Comparison of ENCODE assay signal across 36 cellular contexts in genomic region chr12:40749863-40750262, GRCh38. TPM values are rescaled to one million over a fixed set of nuclear protein-coding genes. Genes with fewer than 3 reads are reported as not detected.
"Had no signal": no experiment of that assay in that cellular context is flagged by ENCODE, and none has a peak within 500 bp of the region (broad histone marks: within the 10 kb centered on the region; RNA-seq: fewer than 3 reads in every experiment).

No MANE protein-coding gene starts in this region.

- H3K9me3 Mint-ChIP-seq: activated B cell treated with CpG ODN at 0.5 μM for 24 hours; activated CD4-positive, alpha-beta T cell treated with anti-CD3 and anti-CD28 coated beads, Interleukin-2, amount 10 ng/mL, durations not matched to agents 24 days and 14 days; activated CD8-positive, alpha-beta T cell treated with anti-CD3 and anti-CD28 coated beads for 36 hours; activated naive CD4-positive, alpha-beta T cell treated with anti-CD3 and anti-CD28 coated beads for 36 hours; activated T-helper 1 cell treated with anti-CD3 and anti-CD28 coated beads, Interleukin-12 subunit alpha, Interleukin-12 subunit beta, Interleukin-2, Interleukin-4 antibody, amounts not matched to agents 30 ng/mL and 10 ng/mL and 1 ng/mL, durations not matched to agents 14 hours and 24 hours and 36 hours; activated T-helper 17 cell treated with anti-CD3 and anti-CD28 coated beads, Interleukin-2, amount 50 U/mL, for 72 hours; T-helper 1 cell treated with Interleukin-12 subunit alpha and Interleukin-12 subunit beta and Interleukin-4 antibody, amounts not matched to agents 30 μg/mL and 1 μg/mL, for 36 hours; T-helper 2 cell treated with Interferon-gamma antibody and Interleukin-4, amounts not matched to agents 5 μg/mL and 100 μg/mL, for 36 hours had no signal

- H3K4me1 Mint-ChIP-seq: activated B cell treated with CpG ODN at 0.5 μM for 24 hours; activated CD4-positive, alpha-beta T cell treated with anti-CD3 and anti-CD28 coated beads, Interleukin-2, amount 10 ng/mL, durations not matched to agents 24 days and 14 days; activated naive CD8-positive, alpha-beta T cell treated with anti-CD3 and anti-CD28 coated beads for 36 hours; activated T-helper 17 cell treated with anti-CD3 and anti-CD28 coated beads, Interleukin-2, amount 50 U/mL, for 72 hours; T-cell had no signal

- H3K4me3 ChIP-seq: adrenal gland, body of pancreas, breast epithelium had no signal

- H3K27ac ChIP-seq: adrenal gland, body of pancreas, brain microvascular endothelial cell, breast epithelium, VCaP had no signal

- H3K4me1 ChIP-seq: adrenal gland, body of pancreas, breast epithelium had no signal

- DNase-seq: activated B cell treated with CpG ODN at 0.5 μM for 24 hours; activated CD4-positive, alpha-beta memory T cell treated with anti-CD3 and anti-CD28 coated beads for 36 hours; activated CD4-positive, alpha-beta T cell treated with anti-CD3 and anti-CD28 coated beads for 4 hours; activated CD4-positive, alpha-beta T cell treated with anti-CD3 and anti-CD28 coated beads, Interleukin-2, amount 10 ng/mL, durations not matched to agents 24 days and 14 days; activated CD4-positive, alpha-beta T cell treated with anti-CD3 and anti-CD28 coated beads, Interleukin-2, amount 50 U/mL, for 1 hour; activated CD4-positive, alpha-beta T cell treated with anti-CD3 and anti-CD28 coated beads, Interleukin-2, amount 50 U/mL, for 4 hours; activated CD4-positive, CD25-positive, alpha-beta regulatory T cell treated with anti-CD3 and anti-CD28 coated beads, Interleukin-2, amount 50 U/mL, for 72 hours; activated CD8-positive, alpha-beta memory T cell treated with anti-CD3 and anti-CD28 coated beads, Interleukin-2, amount 50 U/mL, for 4 hours; activated CD8-positive, alpha-beta T cell treated with anti-CD3 and anti-CD28 coated beads for 36 hours; activated effector memory CD4-positive, alpha-beta T cell treated with anti-CD3 and anti-CD28 coated beads, Interleukin-2, amount 50 U/mL, for 16 hours; activated gamma-delta T cell treated with Interleukin-2 at 50 U/mL for 16 hours; activated naive CD4-positive, alpha-beta T cell; activated naive CD4-positive, alpha-beta T cell treated with anti-CD3 and anti-CD28 coated beads for 36 hours; activated naive CD4-positive, alpha-beta T cell treated with anti-CD3 and anti-CD28 coated beads, Interleukin-2, amount 50 U/mL, for 16 hours; activated naive CD8-positive, alpha-beta T cell treated with anti-CD3 and anti-CD28 coated beads for 36 hours; activated T-cell treated with anti-CD3 and anti-CD28 coated beads for 4 hours; activated T-cell treated with anti-CD3 and anti-CD28 coated beads, Interleukin-2, amount 50 U/mL, for 1 hour; activated T-cell treated with anti-CD3 and anti-CD28 coated beads, Interleukin-2, amount 50 U/mL, for 4 hours; activated T-cell treated with anti-CD3 and anti-CD28 coated beads, Interleukin-2, amount 50 U/mL, for 72 hours; adrenal gland; amniotic stem cell; aorta; body of pancreas; brain microvascular endothelial cell; central memory CD4-positive, alpha-beta T cell; T-cell; T-helper 2 cell; T-helper 9 cell had no signal

- H3K36me3 Mint-ChIP-seq: activated CD4-positive, alpha-beta memory T cell treated with anti-CD3 and anti-CD28 coated beads for 36 hours; activated naive CD4-positive, alpha-beta T cell treated with anti-CD3 and anti-CD28 coated beads, Interleukin-2, amount 50 U/mL, for 72 hours; activated naive CD8-positive, alpha-beta T cell treated with anti-CD3 and anti-CD28 coated beads for 36 hours; T-cell had no signal

- H3K27me3 Mint-ChIP-seq: activated B cell treated with CpG ODN at 0.5 μM for 24 hours; activated CD4-positive, alpha-beta memory T cell treated with anti-CD3 and anti-CD28 coated beads for 36 hours; activated CD4-positive, alpha-beta T cell treated with anti-CD3 and anti-CD28 coated beads, Interleukin-2, amount 10 ng/mL, durations not matched to agents 24 days and 14 days; activated CD8-positive, alpha-beta T cell treated with anti-CD3 and anti-CD28 coated beads for 36 hours; activated naive CD8-positive, alpha-beta T cell treated with anti-CD3 and anti-CD28 coated beads for 36 hours; activated T-helper 17 cell treated with anti-CD3 and anti-CD28 coated beads, Interleukin-2, amount 50 U/mL, for 72 hours; T-cell had no signal

- H3K27me3 ChIP-seq: adrenal gland, body of pancreas, brain microvascular endothelial cell, breast epithelium had no signal

- H3K27ac Mint-ChIP-seq: activated B cell treated with CpG ODN at 0.5 μM for 24 hours; activated CD4-positive, alpha-beta memory T cell treated with anti-CD3 and anti-CD28 coated beads for 36 hours; activated CD4-positive, alpha-beta T cell treated with anti-CD3 and anti-CD28 coated beads, Interleukin-2, amount 10 ng/mL, durations not matched to agents 24 days and 14 days; activated CD8-positive, alpha-beta T cell treated with anti-CD3 and anti-CD28 coated beads for 36 hours; activated naive CD4-positive, alpha-beta T cell treated with anti-CD3 and anti-CD28 coated beads for 36 hours; activated naive CD4-positive, alpha-beta T cell treated with anti-CD3 and anti-CD28 coated beads, Interleukin-2, amount 50 U/mL, for 72 hours; activated naive CD8-positive, alpha-beta T cell treated with anti-CD3 and anti-CD28 coated beads for 36 hours; activated T-cell treated with anti-CD3 and anti-CD28 coated beads, Interleukin-2, amount 50 U/mL, for 72 hours; activated T-helper 1 cell treated with anti-CD3 and anti-CD28 coated beads, Interleukin-12 subunit alpha, Interleukin-12 subunit beta, Interleukin-2, Interleukin-4 antibody, amounts not matched to agents 30 ng/mL and 10 ng/mL and 1 ng/mL, durations not matched to agents 14 hours and 24 hours and 36 hours; activated T-helper 17 cell treated with anti-CD3 and anti-CD28 coated beads, Interleukin-2, amount 50 U/mL, for 72 hours; T-cell; T-helper 1 cell treated with Interleukin-12 subunit alpha and Interleukin-12 subunit beta and Interleukin-4 antibody, amounts not matched to agents 30 μg/mL and 1 μg/mL, for 36 hours; T-helper 2 cell treated with Interferon-gamma antibody and Interleukin-4, amounts not matched to agents 5 μg/mL and 100 μg/mL, for 36 hours had no signal

- H3K4me3 Mint-ChIP-seq: activated B cell treated with CpG ODN at 0.5 μM for 24 hours; activated CD4-positive, alpha-beta memory T cell treated with anti-CD3 and anti-CD28 coated beads for 36 hours; activated CD4-positive, alpha-beta T cell treated with anti-CD3 and anti-CD28 coated beads, Interleukin-2, amount 10 ng/mL, durations not matched to agents 24 days and 14 days; activated CD8-positive, alpha-beta T cell treated with anti-CD3 and anti-CD28 coated beads for 36 hours; activated naive CD4-positive, alpha-beta T cell treated with anti-CD3 and anti-CD28 coated beads for 36 hours; activated naive CD8-positive, alpha-beta T cell treated with anti-CD3 and anti-CD28 coated beads for 36 hours; activated T-cell treated with anti-CD3 and anti-CD28 coated beads, Interleukin-2, amount 50 U/mL, for 4 hours; activated T-cell treated with anti-CD3 and anti-CD28 coated beads, Interleukin-2, amount 50 U/mL, for 72 hours; activated T-helper 1 cell treated with anti-CD3 and anti-CD28 coated beads, Interleukin-12 subunit alpha, Interleukin-12 subunit beta, Interleukin-2, Interleukin-4 antibody, amounts not matched to agents 30 ng/mL and 10 ng/mL and 1 ng/mL, durations not matched to agents 14 hours and 24 hours and 36 hours; activated T-helper 17 cell treated with anti-CD3 and anti-CD28 coated beads, Interleukin-2, amount 50 U/mL, for 72 hours; T-cell; T-helper 1 cell treated with Interleukin-12 subunit alpha and Interleukin-12 subunit beta and Interleukin-4 antibody, amounts not matched to agents 30 μg/mL and 1 μg/mL, for 36 hours; T-helper 2 cell treated with Interferon-gamma antibody and Interleukin-4, amounts not matched to agents 5 μg/mL and 100 μg/mL, for 36 hours had no signal

- H3K9me3 ChIP-seq: adrenal gland, body of pancreas, breast epithelium had no signal

- H3K36me3 ChIP-seq: adrenal gland, brain microvascular endothelial cell, breast epithelium had no signal

RNA-seq across cellular contexts. Expression of gene CNTN1, which starts 57.6 kb away (rescaled TPM):
- total RNA-seq: activated B cell treated with CpG ODN at 0.5 μM for 24 hours; activated CD4-positive, alpha-beta memory T cell treated with anti-CD3 and anti-CD28 coated beads for 36 hours; activated CD4-positive, alpha-beta T cell treated with anti-CD3 and anti-CD28 coated beads, Interleukin-2, amount 10 ng/mL, durations not matched to agents 24 days and 14 days; activated CD8-positive, alpha-beta memory T cell treated with anti-CD3 and anti-CD28 coated beads for 36 hours; activated CD8-positive, alpha-beta T cell treated with anti-CD3 and anti-CD28 coated beads for 36 hours; activated naive CD4-positive, alpha-beta T cell treated with anti-CD3 and anti-CD28 coated beads for 36 hours; activated naive CD4-positive, alpha-beta T cell treated with anti-CD3 and anti-CD28 coated beads, Interleukin-2, amount 50 U/mL, for 72 hours; activated naive CD8-positive, alpha-beta T cell treated with anti-CD3 and anti-CD28 coated beads for 36 hours; activated T-cell treated with anti-CD3 and anti-CD28 coated beads, Interleukin-2, amount 50 U/mL, for 4 hours; activated T-cell treated with anti-CD3 and anti-CD28 coated beads, Interleukin-2, amount 50 U/mL, for 72 hours; activated T-helper 1 cell treated with anti-CD3 and anti-CD28 coated beads, Interleukin-12 subunit alpha, Interleukin-12 subunit beta, Interleukin-2, Interleukin-4 antibody, amounts not matched to agents 30 ng/mL and 10 ng/mL and 1 ng/mL, durations not matched to agents 14 hours and 24 hours and 36 hours; activated T-helper 17 cell treated with anti-CD3 and anti-CD28 coated beads, Interleukin-2, amount 50 U/mL, for 72 hours; T-cell had no signal
